In the genomic region with DNA sequence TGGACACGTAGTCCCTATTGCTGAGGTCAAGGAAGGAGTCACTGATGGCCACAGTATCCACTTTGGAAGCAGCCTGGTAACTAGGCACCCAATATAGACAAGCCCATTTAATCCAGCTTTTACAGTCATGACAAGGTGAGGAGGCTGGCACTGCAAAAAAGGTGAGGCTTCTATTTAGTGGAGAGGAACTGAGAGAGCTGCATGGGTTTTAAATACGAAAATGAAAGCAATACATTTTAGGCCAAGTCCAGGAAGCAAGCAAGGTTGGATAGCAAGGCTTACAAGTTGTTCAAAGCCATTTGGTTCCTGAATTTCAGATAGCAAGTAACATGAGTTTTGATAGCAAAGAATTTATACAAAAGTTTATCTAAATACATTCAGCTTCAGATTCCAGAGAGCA, we compare ENCODE assay signal across 11 cellular contexts.
DNase-seq lines count a peak whose midpoint lies in the region; ATAC-seq lines count a peak whose summit lies in the region.
"Had no signal": no experiment of that assay in that cellular context is flagged by ENCODE, and none has a peak within 500 bp of the region (broad histone marks: within the 10 kb centered on the region; RNA-seq: fewer than 3 reads in every experiment).

No MANE protein-coding gene starts in this region.

- H3K4me3 ChIP-seq in GM08714 (ENCODE audit: low read length) = peak overlapping the region; percentile 48; the same call in 1 of the 2 replicates
- no peak overlapping the region for H3K4me3 ChIP-seq in trophoblast cell (ENCODE audit: low read depth, low read length)

- no peak overlapping the region for H4K91ac ChIP-seq in trophoblast cell (ENCODE audit: low read depth, low read length)

- no peak overlapping the region for H3K9ac ChIP-seq in trophoblast cell (ENCODE audit: low read length)

- no peak overlapping the region for H2BK120ac ChIP-seq in trophoblast cell (ENCODE audit: insufficient read depth, low read length, poor library complexity)

- H3K4me1 ChIP-seq in trophoblast cell (ENCODE audit: control insufficient read depth in 1 of 2, insufficient read depth in 2 of 2, low read length in 2 of 2) = no peaks in the 10 kb centered on the region

- H3K14ac ChIP-seq in trophoblast cell (ENCODE audit: low read length) = no peak overlapping the region

- H3K27me3 ChIP-seq in trophoblast cell (ENCODE audit: insufficient read depth, low read length) = no peaks in the 10 kb centered on the region

- no peak overlapping the region for H2AK5ac ChIP-seq in trophoblast cell (ENCODE audit: low read length)

- WGBS in trophoblast cell (ENCODE audit: extremely low coverage, insufficient coverage, insufficient read length) = no CpG with 5 or more reads among the region's 2 CpGs

- H3K79me1 ChIP-seq in trophoblast cell (ENCODE audit: low read length) = no peaks in the 10 kb centered on the region

- no peak overlapping the region for H2BK5ac ChIP-seq in trophoblast cell (ENCODE audit: low read depth, low read length, poor library complexity)

- no peak overlapping the region for H3K4me2 ChIP-seq in trophoblast cell (ENCODE audit: low read length)

- H3K79me2 ChIP-seq in trophoblast cell (ENCODE audit: control insufficient read depth, insufficient read depth, low read length, poor library complexity) = peaks cover 2% of the 10 kb centered on the region

- no peaks in the 10 kb centered on the region for H3K36me3 ChIP-seq in trophoblast cell (ENCODE audit: control insufficient read depth in 1 of 2, insufficient read depth in 2 of 2, low read length in 2 of 2)

- no peak overlapping the region for H2BK12ac ChIP-seq in trophoblast cell (ENCODE audit: low read length)

- no peak overlapping the region for H3K4ac ChIP-seq in trophoblast cell (ENCODE audit: low read depth, low read length)

- peak; percentile 95 for ATAC-seq in HG02763 (IDR thresholded peaks at IDR 0.05; ENCODE audit: unreplicated experiment)
- peak; percentile 98 for ATAC-seq in HG03521 (IDR thresholded peaks at IDR 0.05; ENCODE audit: unreplicated experiment)
- ATAC-seq: activated T-cell treated with anti-CD3 and anti-CD28 coated beads, Interleukin-2, amount 50 U/mL, for 72 hours had no signal

- no peak overlapping the region for H2AFZ ChIP-seq in trophoblast cell (ENCODE audit: insufficient read depth, low read length, poor library complexity)

- H3K18ac ChIP-seq in trophoblast cell (ENCODE audit: low read length) = no peak overlapping the region

- H3K27ac ChIP-seq in trophoblast cell (ENCODE audit: low read depth, low read length) = no peak overlapping the region

- no peak overlapping the region for H4K8ac ChIP-seq in trophoblast cell (ENCODE audit: low read depth, low read length)

- H3K23ac ChIP-seq in trophoblast cell (ENCODE audit: low read length) = no peak overlapping the region

- DNase-seq in GM19240 (ENCODE audit: insufficient read length, low spot score) = peak; percentile 56
- DNase-seq in kidney tubule cell (ENCODE audit: low spot score) = no peak
- DNase-seq in stimulated activated CD4-positive, alpha-beta T cell treated with anti-CD3 and anti-CD28 coated beads, Interleukin-4, amount 100 ng/mL, for 1 hour = no peak
- DNase-seq in 8988T = no peak
- DNase-seq in trophoblast cell = no peak
- DNase-seq: activated T-cell treated with anti-CD3 and anti-CD28 coated beads, Interleukin-2, amount 50 U/mL, for 72 hours; stimulated activated naive CD4-positive, alpha-beta T cell treated with Interleukin-2 at 50 U/mL for 16 hours; T-helper 9 cell had no signal

- no peak overlapping the region for H4K12ac ChIP-seq in trophoblast cell (ENCODE audit: low read depth, low read length)

- no peaks in the 10 kb centered on the region for H3K9me3 ChIP-seq in trophoblast cell (ENCODE audit: insufficient read depth, low read depth, low read length)
